1 cellular context compared by ENCODE assay signal in the genomic region with DNA sequence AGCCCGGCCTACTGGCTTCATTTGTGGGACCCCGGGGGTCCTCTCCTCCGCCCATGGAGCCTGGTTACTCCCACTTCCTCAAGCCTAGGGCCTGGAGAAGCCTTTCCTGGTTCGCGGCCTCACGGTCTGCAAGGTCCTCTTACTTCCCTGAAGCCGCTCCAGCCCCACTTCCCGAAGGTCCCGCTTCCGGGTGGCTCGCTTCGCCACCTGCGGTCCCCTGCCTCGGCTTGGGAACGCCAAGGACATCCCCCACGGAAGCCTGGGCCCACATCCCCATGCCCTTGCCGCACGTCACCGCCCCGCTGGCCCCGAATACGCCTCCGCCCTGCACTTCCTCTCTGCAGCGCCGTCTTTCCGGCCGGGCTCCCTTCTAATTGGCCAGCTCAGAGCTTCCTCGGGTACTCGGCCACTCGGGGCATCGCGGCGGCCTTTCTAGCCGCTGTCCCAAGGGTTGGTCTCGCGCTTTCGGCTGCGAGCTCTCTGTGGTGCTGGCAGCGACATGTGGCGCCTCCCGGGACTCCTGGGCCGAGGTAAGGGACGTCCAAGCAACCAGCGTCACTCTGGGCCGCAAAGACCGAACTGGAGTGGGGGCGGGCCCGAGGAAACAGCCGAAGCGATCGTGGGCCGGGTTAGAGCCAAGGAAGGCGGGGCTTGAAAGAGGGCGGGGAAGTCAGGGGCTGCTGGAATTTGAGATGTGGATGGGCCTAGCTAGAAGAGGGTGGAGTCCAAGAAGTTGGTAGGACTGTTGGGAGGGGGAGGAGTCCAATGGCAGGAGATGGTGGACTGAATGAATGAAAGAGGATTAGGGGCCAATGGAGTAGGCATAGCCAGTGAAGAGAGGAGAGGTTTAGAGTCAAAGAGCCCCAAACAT.
TF ChIP-seq lines count a peak whose summit lies in the region.

A gene with protein sequence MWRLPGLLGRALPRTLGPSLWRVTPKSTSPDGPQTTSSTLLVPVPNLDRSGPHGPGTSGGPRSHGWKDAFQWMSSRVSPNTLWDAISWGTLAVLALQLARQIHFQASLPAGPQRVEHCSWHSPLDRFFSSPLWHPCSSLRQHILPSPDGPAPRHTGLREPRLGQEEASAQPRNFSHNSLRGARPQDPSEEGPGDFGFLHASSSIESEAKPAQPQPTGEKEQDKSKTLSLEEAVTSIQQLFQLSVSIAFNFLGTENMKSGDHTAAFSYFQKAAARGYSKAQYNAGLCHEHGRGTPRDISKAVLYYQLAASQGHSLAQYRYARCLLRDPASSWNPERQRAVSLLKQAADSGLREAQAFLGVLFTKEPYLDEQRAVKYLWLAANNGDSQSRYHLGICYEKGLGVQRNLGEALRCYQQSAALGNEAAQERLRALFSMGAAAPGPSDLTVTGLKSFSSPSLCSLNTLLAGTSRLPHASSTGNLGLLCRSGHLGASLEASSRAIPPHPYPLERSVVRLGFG (plus strand): TSS at position 429 of the 871 bp plus-strand sequence. CDS start 71 bp downstream, at position 500.

TF ChIP-seq in K562, 482 proteins besides CTCF, POLR2A, EP300 and RAD21 (continued from another document and continues in another):
- TF ChIP-seq, protein P1, sequence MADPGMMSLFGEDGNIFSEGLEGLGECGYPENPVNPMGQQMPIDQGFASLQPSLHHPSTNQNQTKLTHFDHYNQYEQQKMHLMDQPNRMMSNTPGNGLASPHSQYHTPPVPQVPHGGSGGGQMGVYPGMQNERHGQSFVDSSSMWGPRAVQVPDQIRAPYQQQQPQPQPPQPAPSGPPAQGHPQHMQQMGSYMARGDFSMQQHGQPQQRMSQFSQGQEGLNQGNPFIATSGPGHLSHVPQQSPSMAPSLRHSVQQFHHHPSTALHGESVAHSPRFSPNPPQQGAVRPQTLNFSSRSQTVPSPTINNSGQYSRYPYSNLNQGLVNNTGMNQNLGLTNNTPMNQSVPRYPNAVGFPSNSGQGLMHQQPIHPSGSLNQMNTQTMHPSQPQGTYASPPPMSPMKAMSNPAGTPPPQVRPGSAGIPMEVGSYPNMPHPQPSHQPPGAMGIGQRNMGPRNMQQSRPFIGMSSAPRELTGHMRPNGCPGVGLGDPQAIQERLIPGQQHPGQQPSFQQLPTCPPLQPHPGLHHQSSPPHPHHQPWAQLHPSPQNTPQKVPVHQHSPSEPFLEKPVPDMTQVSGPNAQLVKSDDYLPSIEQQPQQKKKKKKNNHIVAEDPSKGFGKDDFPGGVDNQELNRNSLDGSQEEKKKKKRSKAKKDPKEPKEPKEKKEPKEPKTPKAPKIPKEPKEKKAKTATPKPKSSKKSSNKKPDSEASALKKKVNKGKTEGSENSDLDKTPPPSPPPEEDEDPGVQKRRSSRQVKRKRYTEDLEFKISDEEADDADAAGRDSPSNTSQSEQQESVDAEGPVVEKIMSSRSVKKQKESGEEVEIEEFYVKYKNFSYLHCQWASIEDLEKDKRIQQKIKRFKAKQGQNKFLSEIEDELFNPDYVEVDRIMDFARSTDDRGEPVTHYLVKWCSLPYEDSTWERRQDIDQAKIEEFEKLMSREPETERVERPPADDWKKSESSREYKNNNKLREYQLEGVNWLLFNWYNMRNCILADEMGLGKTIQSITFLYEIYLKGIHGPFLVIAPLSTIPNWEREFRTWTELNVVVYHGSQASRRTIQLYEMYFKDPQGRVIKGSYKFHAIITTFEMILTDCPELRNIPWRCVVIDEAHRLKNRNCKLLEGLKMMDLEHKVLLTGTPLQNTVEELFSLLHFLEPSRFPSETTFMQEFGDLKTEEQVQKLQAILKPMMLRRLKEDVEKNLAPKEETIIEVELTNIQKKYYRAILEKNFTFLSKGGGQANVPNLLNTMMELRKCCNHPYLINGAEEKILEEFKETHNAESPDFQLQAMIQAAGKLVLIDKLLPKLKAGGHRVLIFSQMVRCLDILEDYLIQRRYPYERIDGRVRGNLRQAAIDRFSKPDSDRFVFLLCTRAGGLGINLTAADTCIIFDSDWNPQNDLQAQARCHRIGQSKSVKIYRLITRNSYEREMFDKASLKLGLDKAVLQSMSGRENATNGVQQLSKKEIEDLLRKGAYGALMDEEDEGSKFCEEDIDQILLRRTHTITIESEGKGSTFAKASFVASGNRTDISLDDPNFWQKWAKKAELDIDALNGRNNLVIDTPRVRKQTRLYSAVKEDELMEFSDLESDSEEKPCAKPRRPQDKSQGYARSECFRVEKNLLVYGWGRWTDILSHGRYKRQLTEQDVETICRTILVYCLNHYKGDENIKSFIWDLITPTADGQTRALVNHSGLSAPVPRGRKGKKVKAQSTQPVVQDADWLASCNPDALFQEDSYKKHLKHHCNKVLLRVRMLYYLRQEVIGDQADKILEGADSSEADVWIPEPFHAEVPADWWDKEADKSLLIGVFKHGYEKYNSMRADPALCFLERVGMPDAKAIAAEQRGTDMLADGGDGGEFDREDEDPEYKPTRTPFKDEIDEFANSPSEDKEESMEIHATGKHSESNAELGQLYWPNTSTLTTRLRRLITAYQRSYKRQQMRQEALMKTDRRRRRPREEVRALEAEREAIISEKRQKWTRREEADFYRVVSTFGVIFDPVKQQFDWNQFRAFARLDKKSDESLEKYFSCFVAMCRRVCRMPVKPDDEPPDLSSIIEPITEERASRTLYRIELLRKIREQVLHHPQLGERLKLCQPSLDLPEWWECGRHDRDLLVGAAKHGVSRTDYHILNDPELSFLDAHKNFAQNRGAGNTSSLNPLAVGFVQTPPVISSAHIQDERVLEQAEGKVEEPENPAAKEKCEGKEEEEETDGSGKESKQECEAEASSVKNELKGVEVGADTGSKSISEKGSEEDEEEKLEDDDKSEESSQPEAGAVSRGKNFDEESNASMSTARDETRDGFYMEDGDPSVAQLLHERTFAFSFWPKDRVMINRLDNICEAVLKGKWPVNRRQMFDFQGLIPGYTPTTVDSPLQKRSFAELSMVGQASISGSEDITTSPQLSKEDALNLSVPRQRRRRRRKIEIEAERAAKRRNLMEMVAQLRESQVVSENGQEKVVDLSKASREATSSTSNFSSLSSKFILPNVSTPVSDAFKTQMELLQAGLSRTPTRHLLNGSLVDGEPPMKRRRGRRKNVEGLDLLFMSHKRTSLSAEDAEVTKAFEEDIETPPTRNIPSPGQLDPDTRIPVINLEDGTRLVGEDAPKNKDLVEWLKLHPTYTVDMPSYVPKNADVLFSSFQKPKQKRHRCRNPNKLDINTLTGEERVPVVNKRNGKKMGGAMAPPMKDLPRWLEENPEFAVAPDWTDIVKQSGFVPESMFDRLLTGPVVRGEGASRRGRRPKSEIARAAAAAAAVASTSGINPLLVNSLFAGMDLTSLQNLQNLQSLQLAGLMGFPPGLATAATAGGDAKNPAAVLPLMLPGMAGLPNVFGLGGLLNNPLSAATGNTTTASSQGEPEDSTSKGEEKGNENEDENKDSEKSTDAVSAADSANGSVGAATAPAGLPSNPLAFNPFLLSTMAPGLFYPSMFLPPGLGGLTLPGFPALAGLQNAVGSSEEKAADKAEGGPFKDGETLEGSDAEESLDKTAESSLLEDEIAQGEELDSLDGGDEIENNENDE (IDR thresholded peaks at IDR 0.05; ENCODE audit: low read depth, low read length), result no peak
- TF ChIP-seq, protein P2, sequence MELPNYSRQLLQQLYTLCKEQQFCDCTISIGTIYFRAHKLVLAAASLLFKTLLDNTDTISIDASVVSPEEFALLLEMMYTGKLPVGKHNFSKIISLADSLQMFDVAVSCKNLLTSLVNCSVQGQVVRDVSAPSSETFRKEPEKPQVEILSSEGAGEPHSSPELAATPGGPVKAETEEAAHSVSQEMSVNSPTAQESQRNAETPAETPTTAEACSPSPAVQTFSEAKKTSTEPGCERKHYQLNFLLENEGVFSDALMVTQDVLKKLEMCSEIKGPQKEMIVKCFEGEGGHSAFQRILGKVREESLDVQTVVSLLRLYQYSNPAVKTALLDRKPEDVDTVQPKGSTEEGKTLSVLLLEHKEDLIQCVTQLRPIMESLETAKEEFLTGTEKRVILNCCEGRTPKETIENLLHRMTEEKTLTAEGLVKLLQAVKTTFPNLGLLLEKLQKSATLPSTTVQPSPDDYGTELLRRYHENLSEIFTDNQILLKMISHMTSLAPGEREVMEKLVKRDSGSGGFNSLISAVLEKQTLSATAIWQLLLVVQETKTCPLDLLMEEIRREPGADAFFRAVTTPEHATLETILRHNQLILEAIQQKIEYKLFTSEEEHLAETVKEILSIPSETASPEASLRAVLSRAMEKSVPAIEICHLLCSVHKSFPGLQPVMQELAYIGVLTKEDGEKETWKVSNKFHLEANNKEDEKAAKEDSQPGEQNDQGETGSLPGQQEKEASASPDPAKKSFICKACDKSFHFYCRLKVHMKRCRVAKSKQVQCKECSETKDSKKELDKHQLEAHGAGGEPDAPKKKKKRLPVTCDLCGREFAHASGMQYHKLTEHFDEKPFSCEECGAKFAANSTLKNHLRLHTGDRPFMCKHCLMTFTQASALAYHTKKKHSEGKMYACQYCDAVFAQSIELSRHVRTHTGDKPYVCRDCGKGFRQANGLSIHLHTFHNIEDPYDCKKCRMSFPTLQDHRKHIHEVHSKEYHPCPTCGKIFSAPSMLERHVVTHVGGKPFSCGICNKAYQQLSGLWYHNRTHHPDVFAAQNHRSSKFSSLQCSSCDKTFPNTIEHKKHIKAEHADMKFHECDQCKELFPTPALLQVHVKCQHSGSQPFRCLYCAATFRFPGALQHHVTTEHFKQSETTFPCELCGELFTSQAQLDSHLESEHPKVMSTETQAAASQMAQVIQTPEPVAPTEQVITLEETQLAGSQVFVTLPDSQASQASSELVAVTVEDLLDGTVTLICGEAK (IDR thresholded peaks at IDR 0.05), result peak; percentile 95
- TF ChIP-seq, protein P2 (CRISPR knock-in tag; IDR thresholded peaks at IDR 0.05), result no peak
- TF ChIP-seq TEAD1 (CRISPR knock-in tag; IDR thresholded peaks at IDR 0.05) (peak; percentile 36 to 97; a peak in 3 of 4 replicates), DACH1 (IDR thresholded peaks at IDR 0.05; ENCODE audit: partially characterized antibody) (no peak), TAF1 (IDR thresholded peaks at IDR 0.05; ENCODE audit: control insufficient read depth, extremely low read depth, insufficient read depth, low read length, severe bottlenecking) (peak; percentile 78), NRF1 (conservative IDR thresholded peaks at IDR 0.05 in 1 of 2, IDR thresholded peaks at IDR 0.05 in 1 of 2) (peak; percentile 49 to 59; a peak in 3 of 4 replicates), TCF3 (CRISPR knock-in tag; IDR thresholded peaks at IDR 0.05) (no peak; the same call in 1 of the 2 replicates), SOX6 (IDR thresholded peaks at IDR 0.05) (peak; percentile 30; the same call in 1 of the 2 replicates), KAT7 (CRISPR knock-in tag; IDR thresholded peaks at IDR 0.05; ENCODE audit: borderline replicate concordance) (0 out of 2 replicates have a peak, but pooled peaks have one; percentile 72), ZNF324 (CRISPR knock-in tag; IDR thresholded peaks at IDR 0.05) (no peak), XRCC5 (IDR thresholded peaks at IDR 0.05; ENCODE audit: low read depth, low read length) (0 out of 2 replicates have a peak, but pooled peaks have one; percentile 16), TRIM24 (IDR thresholded peaks at IDR 0.05) (0 out of 4 replicates have a peak, but pooled peaks of 1 of the 2 experiments have one; percentile 17), SMARCB1 (IDR thresholded peaks at IDR 0.05; ENCODE audit: insufficient read length, low read depth) (no peak), HNRNPL (IDR thresholded peaks at IDR 0.05; ENCODE audit: low read depth, low read length) (peak; percentile 72; the same call in 1 of the 2 replicates), TGIF2 (CRISPR knock-in tag; IDR thresholded peaks at IDR 0.05) (no peak), NCOA1 (IDR thresholded peaks at IDR 0.05; ENCODE audit: low read depth) (peak; percentile 50; the same call in 1 of the 2 replicates)
- TF ChIP-seq, protein P3, sequence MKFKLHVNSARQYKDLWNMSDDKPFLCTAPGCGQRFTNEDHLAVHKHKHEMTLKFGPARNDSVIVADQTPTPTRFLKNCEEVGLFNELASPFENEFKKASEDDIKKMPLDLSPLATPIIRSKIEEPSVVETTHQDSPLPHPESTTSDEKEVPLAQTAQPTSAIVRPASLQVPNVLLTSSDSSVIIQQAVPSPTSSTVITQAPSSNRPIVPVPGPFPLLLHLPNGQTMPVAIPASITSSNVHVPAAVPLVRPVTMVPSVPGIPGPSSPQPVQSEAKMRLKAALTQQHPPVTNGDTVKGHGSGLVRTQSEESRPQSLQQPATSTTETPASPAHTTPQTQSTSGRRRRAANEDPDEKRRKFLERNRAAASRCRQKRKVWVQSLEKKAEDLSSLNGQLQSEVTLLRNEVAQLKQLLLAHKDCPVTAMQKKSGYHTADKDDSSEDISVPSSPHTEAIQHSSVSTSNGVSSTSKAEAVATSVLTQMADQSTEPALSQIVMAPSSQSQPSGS (CRISPR knock-in tag; IDR thresholded peaks at IDR 0.05), result 0 out of 2 replicates have a peak, but pooled peaks have one; percentile 27
- TF ChIP-seq, protein P4, sequence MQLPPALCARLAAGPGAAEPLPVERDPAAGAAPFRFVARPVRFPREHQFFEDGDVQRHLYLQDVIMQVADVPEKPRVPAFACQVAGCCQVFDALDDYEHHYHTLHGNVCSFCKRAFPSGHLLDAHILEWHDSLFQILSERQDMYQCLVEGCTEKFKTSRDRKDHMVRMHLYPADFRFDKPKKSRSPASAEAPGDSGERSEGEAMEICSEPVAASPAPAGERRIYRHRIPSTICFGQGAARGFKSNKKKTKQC (CRISPR knock-in tag; IDR thresholded peaks at IDR 0.05), result 0 out of 2 replicates have a peak, but pooled peaks have one; percentile 58
- TF ChIP-seq, protein P5, sequence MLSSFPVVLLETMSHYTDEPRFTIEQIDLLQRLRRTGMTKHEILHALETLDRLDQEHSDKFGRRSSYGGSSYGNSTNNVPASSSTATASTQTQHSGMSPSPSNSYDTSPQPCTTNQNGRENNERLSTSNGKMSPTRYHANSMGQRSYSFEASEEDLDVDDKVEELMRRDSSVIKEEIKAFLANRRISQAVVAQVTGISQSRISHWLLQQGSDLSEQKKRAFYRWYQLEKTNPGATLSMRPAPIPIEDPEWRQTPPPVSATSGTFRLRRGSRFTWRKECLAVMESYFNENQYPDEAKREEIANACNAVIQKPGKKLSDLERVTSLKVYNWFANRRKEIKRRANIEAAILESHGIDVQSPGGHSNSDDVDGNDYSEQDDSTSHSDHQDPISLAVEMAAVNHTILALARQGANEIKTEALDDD (IDR thresholded peaks at IDR 0.05), result no peak
